Comparison of ENCODE assay signal across 1 cellular context in the genomic region with DNA sequence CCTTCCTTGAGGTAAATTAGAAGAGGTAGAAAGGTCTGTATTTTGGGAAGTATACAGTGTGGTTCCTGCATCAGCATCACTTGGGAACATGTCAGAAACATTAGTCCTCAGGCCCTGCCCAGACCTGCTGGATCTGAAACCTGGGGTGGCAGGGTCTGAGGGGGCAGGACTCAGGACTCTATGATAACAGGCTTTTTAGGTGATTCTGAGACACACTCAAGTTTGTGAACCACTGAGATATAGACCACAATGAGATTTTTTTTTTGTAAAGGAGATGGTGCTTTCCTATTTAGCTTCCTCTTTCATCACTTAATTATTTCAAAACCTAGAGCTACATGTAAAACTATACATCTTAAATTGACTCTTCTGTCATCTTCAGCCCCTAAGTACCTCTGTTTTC.
TF ChIP-seq lines count a peak whose summit lies in the region.

No MANE protein-coding gene starts in this region.

TF ChIP-seq in H1, 55 proteins besides CTCF, POLR2A, EP300 and RAD21:
- no peak for TF ChIP-seq HDAC2 (IDR thresholded peaks at IDR 0.05; ENCODE audit: borderline replicate concordance in 1 of 2, low read depth in 2 of 2, low read length in 2 of 2)
- no peak for TF ChIP-seq TEAD4 (IDR thresholded peaks at IDR 0.05; ENCODE audit: low read depth, low read length)
- no peak for TF ChIP-seq SIN3A (conservative IDR thresholded peaks at IDR 0.05 in 1 of 2, IDR thresholded peaks at IDR 0.05 in 1 of 2; ENCODE audit: low read depth in 1 of 2, low read length in 2 of 2)
- TF ChIP-seq CHD2 (IDR thresholded peaks at IDR 0.05; ENCODE audit: low read length) = no peak
- TF ChIP-seq GABPA (IDR thresholded peaks at IDR 0.05; ENCODE audit: borderline replicate concordance, insufficient read depth, low read length) = no peak
- TF ChIP-seq CBX8 (IDR thresholded peaks at IDR 0.05; ENCODE audit: borderline replicate concordance, low read depth, low read length) = no peak
- TF ChIP-seq TBP (IDR thresholded peaks at IDR 0.05; ENCODE audit: low read depth, low read length) = no peak
- no peak for TF ChIP-seq RXRA (IDR thresholded peaks at IDR 0.05; ENCODE audit: insufficient read depth, low read depth, low read length)
- TF ChIP-seq CBX5 (IDR thresholded peaks at IDR 0.05; ENCODE audit: low read depth, low read length) = no peak
- no peak for TF ChIP-seq CTBP2 (IDR thresholded peaks at IDR 0.05; ENCODE audit: borderline replicate concordance, insufficient read depth, insufficient read length, low read length)
- TF ChIP-seq ASH2L (IDR thresholded peaks at IDR 0.05; ENCODE audit: low read length) = no peak
- TF ChIP-seq RNF2 (IDR thresholded peaks at IDR 0.05; ENCODE audit: borderline replicate concordance, low read depth, low read length, missing control alignments, poor library complexity, severe bottlenecking) = no peak
- TF ChIP-seq, protein P1, sequence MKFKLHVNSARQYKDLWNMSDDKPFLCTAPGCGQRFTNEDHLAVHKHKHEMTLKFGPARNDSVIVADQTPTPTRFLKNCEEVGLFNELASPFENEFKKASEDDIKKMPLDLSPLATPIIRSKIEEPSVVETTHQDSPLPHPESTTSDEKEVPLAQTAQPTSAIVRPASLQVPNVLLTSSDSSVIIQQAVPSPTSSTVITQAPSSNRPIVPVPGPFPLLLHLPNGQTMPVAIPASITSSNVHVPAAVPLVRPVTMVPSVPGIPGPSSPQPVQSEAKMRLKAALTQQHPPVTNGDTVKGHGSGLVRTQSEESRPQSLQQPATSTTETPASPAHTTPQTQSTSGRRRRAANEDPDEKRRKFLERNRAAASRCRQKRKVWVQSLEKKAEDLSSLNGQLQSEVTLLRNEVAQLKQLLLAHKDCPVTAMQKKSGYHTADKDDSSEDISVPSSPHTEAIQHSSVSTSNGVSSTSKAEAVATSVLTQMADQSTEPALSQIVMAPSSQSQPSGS (IDR thresholded peaks at IDR 0.05; ENCODE audit: low read length) = no peak
- no peak for TF ChIP-seq POLR2AphosphoS5 (IDR thresholded peaks at IDR 0.05; ENCODE audit: low read depth, low read length)
- TF ChIP-seq PHF8 (conservative IDR thresholded peaks at IDR 0.05; ENCODE audit: low read depth, low read length) = no peak
- TF ChIP-seq CEBPB (IDR thresholded peaks at IDR 0.05; ENCODE audit: low read depth, low read length) = no peak
- no peak for TF ChIP-seq CREB1 (IDR thresholded peaks at IDR 0.05)
TF ChIP-seq in H1: peak in this region for 0.
